Comparison of ENCODE assay signal across 8 cellular contexts in the genomic region with DNA sequence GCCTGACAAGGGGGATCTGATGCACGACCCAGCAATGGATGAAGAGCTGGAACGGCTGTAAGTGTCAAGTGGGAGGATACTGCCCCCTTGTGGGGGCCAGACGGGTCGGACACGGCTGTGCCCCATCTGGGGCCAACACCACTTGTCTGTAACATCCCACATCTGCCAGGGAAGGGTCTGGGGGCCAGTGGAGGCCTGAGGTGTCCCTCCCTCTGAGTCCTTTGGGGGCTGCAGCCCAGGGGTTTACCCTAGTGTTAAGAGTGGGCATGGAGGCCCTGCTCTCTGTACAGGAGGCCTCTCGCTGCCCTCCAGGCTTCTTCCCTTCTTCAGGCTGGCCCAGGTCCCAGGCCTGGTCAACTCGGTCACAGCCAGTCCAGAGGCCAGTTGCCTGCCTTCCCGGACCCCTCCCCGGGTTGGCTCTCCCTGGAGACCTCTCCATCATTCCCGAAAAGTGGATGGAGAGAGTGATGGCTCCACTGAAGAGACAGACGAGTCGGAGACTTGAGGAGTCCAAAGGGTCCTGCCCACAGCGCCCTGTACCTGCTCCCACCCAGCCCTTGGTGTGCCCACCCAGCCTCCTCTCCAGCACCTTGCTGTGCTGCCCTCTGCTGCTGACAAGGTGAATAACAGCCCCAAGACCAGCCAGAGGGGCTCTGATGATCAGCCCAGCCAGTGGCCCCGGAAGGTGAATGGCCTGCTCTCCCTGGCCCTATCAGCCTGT. TPM values are rescaled to one million over a fixed set of nuclear protein-coding genes. Genes with fewer than 3 reads are reported as not detected.
DNase-seq lines count a peak whose midpoint lies in the region; ATAC-seq, FAIRE-seq and TF ChIP-seq lines count a peak whose summit lies in the region.

No MANE protein-coding gene starts in this region.

- H3K4me3 ChIP-seq in HFF-Myc (replicated peaks; ENCODE audit: low read depth, low read length) (no peak overlapping the region), HepG2 (replicated peaks in 1 of 3; ENCODE audit: insufficient read depth in 1 of 3, low read depth in 2 of 3, low read length in 3 of 3) (no peak overlapping the region)

- in situ Hi-C loops in HepG2 (cut with HindIII; ENCODE audit: extremely low pct_ligation_motif_present, low pct_unique_long_range_greater_than_20kb) = loop anchor here (5.0 kb wide), 1 partner anchor 274 kb away; no protein-coding TSS in a partner anchor

- peaks cover 21% of the 10 kb centered on the region for H3K4me1 ChIP-seq in HepG2 (ENCODE audit: insufficient read depth, low read length)

- H3K79me2 ChIP-seq in HepG2 (ENCODE audit: insufficient read depth, low read length) = no peaks in the 10 kb centered on the region

- no peaks in the 10 kb centered on the region for H3K27me3 ChIP-seq in HepG2 (ENCODE audit: control insufficient read depth in 1 of 2, insufficient read depth in 2 of 2, low read length in 2 of 2)

- no peaks in the 10 kb centered on the region for H3K9me3 ChIP-seq in HepG2 (ENCODE audit: low read length)

- peak; percentile 81 for ATAC-seq in HepG2
- no peak for ATAC-seq in HG03378 (IDR thresholded peaks at IDR 0.05; ENCODE audit: unreplicated experiment)

- 30% methylated on average over 6 of the region's 14 CpGs for WGBS in HepG2 (ENCODE audit: low lambda C conversion rate)

- TF ChIP-seq RAD21 in HepG2 (CRISPR knock-in tag; IDR thresholded peaks at IDR 0.05) = peak; percentile 72

- H3K4me2 ChIP-seq in HepG2 (ENCODE audit: low read depth, low read length) = no peak overlapping the region

- intact Hi-C loops in HepG2 (cut with micrococcal nuclease; ENCODE audit: unreplicated experiment) = loop anchor here (1.0 kb wide), 1 partner anchor 272 kb away; no protein-coding TSS in a partner anchor

- DNase-seq in DMS53 treated with DMSO at 0.1 percent for 48 hours (lab: John Stamatoyannopoulos, UW; ENCODE audit: unreplicated experiment) = peak; percentile 14
- no peak for DNase-seq in HFF-Myc (ENCODE audit: extremely low read depth, low read depth)
- peak; percentile 31 for DNase-seq in NCI-H2171 (lab: John Stamatoyannopoulos, UW)
- DNase-seq in activated CD4-positive, alpha-beta T cell treated with anti-CD3 and anti-CD28 coated beads for 1 hour = peak; percentile 47
- DNase-seq in HepG2 (ENCODE audit: low spot score) = peak; percentile 63
- peak; percentile 20 for DNase-seq in stimulated activated CD8-positive, alpha-beta memory T cell treated with anti-CD3 and anti-CD28 coated beads, Interleukin-15, amount 100 ng/mL, for 1 hour (ENCODE audit: low read depth)

- peak; percentile 92 for TF ChIP-seq CTCF in HFF-Myc (IDR thresholded peaks at IDR 0.05; ENCODE audit: low read depth, low read length, missing control alignments)
- TF ChIP-seq CTCF in HepG2 (CRISPR knock-in tag; IDR thresholded peaks at IDR 0.05) = peak; percentile 81

- H3K27ac ChIP-seq in cingulate gyrus (ENCODE audit: low read depth, low read length) (peak overlapping the region; percentile 39), HepG2 (ENCODE audit: extremely low read length, insufficient read depth, low read length) (no peak overlapping the region)

- H3K36me3 ChIP-seq in HepG2 (replicated peaks in 1 of 2; ENCODE audit: control insufficient read depth in 1 of 2, insufficient read depth in 2 of 2, low read length in 2 of 2) = peaks cover 15 to 22% of the 10 kb centered on the region in 2 experiments; a peak in 4 of 5 replicates

- peak in 1 of 2 experiments; percentile 47; a peak in 2 of 4 replicates for TF ChIP-seq POLR2A in HepG2 (IDR thresholded peaks at IDR 0.05; ENCODE audit: insufficient read depth in 1 of 2, low read depth in 2 of 2, low read length in 2 of 2)

- H2AFZ ChIP-seq in HepG2 (ENCODE audit: low read length) = no peak overlapping the region

- POLR2A ChIA-PET in HepG2 (lab: Yijun Ruan, JAX) = interaction anchor here (0.6 to 0.9 kb wide), 2 partner anchors 244 to 281 kb away, joined by 3 read pairs; no protein-coding TSS in a partner anchor

- peaks cover 10% of the 10 kb centered on the region; the same call in 1 of the 2 replicates for H4K20me1 ChIP-seq in HepG2 (ENCODE audit: insufficient read depth, low read length)

- CTCF ChIA-PET in HepG2 (lab: Yijun Ruan, JAX; ENCODE audit: low intra/inter-chr PET ratio, low total read pairs) = interaction anchor here (1.1 to 5.3 kb wide), 4 partner anchors 98 to 272 kb away, joined by 3 to 52 read pairs (median 8); no protein-coding TSS in a partner anchor

- no peak overlapping the region for H3K9ac ChIP-seq in HepG2 (ENCODE audit: insufficient read depth, low read depth, low read length)

- BruUV-seq in HepG2 (replicated peaks; lab: Mats Ljungman, UMichigan) = no TSS peak

- TF ChIP-seq EP300 in HepG2 (IDR thresholded peaks at IDR 0.05; ENCODE audit: low read depth in 2 of 2, low read length in 2 of 2) (no peak), HepG2 (CRISPR knock-in tag; IDR thresholded peaks at IDR 0.05; ENCODE audit: borderline replicate concordance) (no peak)

- peak; percentile 50 for FAIRE-seq in HepG2 (lab: Jason Lieb, UNC)

RNA-seq across cellular contexts. Expression of a gene that starts 15.4 kb away (rescaled TPM):
- 67.9 and 75.3 TPM in 2 replicates for total RNA-seq in HepG2 (2016; rRNA removed; fragmentation: Illumina TruSeq; extraction: Trizol)
- total RNA-seq in HepG2 (2016; cell fraction: cytosol; rRNA removed; fragmentation: Illumina TruSeq; extraction: Trizol; ENCODE audit: low read depth) = 26.0 and 28.5 TPM in 2 replicates
- total RNA-seq in HepG2 (2016; cell fraction: insoluble cytoplasmic fraction; rRNA removed; fragmentation: Illumina TruSeq; extraction: Trizol) = 60.7 and 78.7 TPM in 2 replicates
- total RNA-seq in HepG2 (2016; cell fraction: membrane; rRNA removed; fragmentation: Illumina TruSeq; extraction: Trizol) = 25.6 and 29.2 TPM in 2 replicates
- 63.0 and 73.9 TPM in 2 replicates for total RNA-seq in HepG2 (2016; cell fraction: nucleus; rRNA removed; fragmentation: Illumina TruSeq; extraction: Trizol)
- polyA plus RNA-seq in HepG2 (2011; rRNA removed) = 32.3 and 40.5 TPM in 2 replicates
- polyA plus RNA-seq in HepG2 (2011; cell fraction: cytosol; rRNA removed) = 49.9 and 52.5 TPM in 2 replicates
- polyA plus RNA-seq in HepG2 (2011; cell fraction: nucleus; rRNA removed) = 135 and 137 TPM in 2 replicates
- 36.2 and 56.4 TPM in 2 replicates for polyA plus RNA-seq in HepG2 (2012)
- polyA plus RNA-seq in HepG2 (2016; cell fraction: cytosol; fragmentation: Illumina TruSeq; extraction: Trizol; ENCODE audit: low read depth) = 5.1 and 6.2 TPM in 2 replicates
- polyA plus RNA-seq in HepG2 (2016; cell fraction: insoluble cytoplasmic fraction; fragmentation: Illumina TruSeq; extraction: Trizol; ENCODE audit: low read depth) = 34.1 and 42.3 TPM in 2 replicates
- polyA plus RNA-seq in HepG2 (2016; cell fraction: membrane; fragmentation: Illumina TruSeq; extraction: Trizol; ENCODE audit: low read depth) = 10.4 and 11.9 TPM in 2 replicates
- polyA plus RNA-seq in HepG2 (2016; cell fraction: nucleus; fragmentation: Illumina TruSeq; extraction: Trizol; ENCODE audit: insufficient read depth, low read depth) = 93.3 and 105 TPM in 2 replicates
- 128 and 215 TPM in 2 replicates for polyA minus RNA-seq in HepG2 (2011; rRNA and poly(A)+ RNA removed; ENCODE audit: low replicate concordance)
- 18.9 and 27.2 TPM in 2 replicates for polyA minus RNA-seq in HepG2 (2011; cell fraction: cytosol; rRNA and poly(A)+ RNA removed)
- 108 and 119 TPM in 2 replicates for polyA minus RNA-seq in HepG2 (2011; cell fraction: nucleus; rRNA and poly(A)+ RNA removed)

RNA-seq across cellular contexts. Expression of a gene that starts 24.9 kb away (rescaled TPM):
- 86.4 and 93.3 TPM in 2 replicates for total RNA-seq in HepG2 (2016; rRNA removed; fragmentation: Illumina TruSeq; extraction: Trizol)
- total RNA-seq in HepG2 (2016; cell fraction: cytosol; rRNA removed; fragmentation: Illumina TruSeq; extraction: Trizol; ENCODE audit: low read depth) = 23.5 and 25.6 TPM in 2 replicates
- total RNA-seq in HepG2 (2016; cell fraction: insoluble cytoplasmic fraction; rRNA removed; fragmentation: Illumina TruSeq; extraction: Trizol) = 85.9 and 101 TPM in 2 replicates
- total RNA-seq in HepG2 (2016; cell fraction: membrane; rRNA removed; fragmentation: Illumina TruSeq; extraction: Trizol) = 44.9 and 52.0 TPM in 2 replicates
- total RNA-seq in HepG2 (2016; cell fraction: nucleus; rRNA removed; fragmentation: Illumina TruSeq; extraction: Trizol) = 48.3 and 58.6 TPM in 2 replicates
- polyA plus RNA-seq in HepG2 (2011; rRNA removed) = 47.9 and 56.8 TPM in 2 replicates
- polyA plus RNA-seq in HepG2 (2011; cell fraction: cytosol; rRNA removed) = 46.8 and 58.3 TPM in 2 replicates
- 69.7 and 70.5 TPM in 2 replicates for polyA plus RNA-seq in HepG2 (2011; cell fraction: nucleus; rRNA removed)
- 37.6 and 45.0 TPM in 2 replicates for polyA plus RNA-seq in HepG2 (2012)
- 19.9 and 22.2 TPM in 2 replicates for polyA plus RNA-seq in HepG2 (2016; cell fraction: cytosol; fragmentation: Illumina TruSeq; extraction: Trizol; ENCODE audit: low read depth)
- polyA plus RNA-seq in HepG2 (2016; cell fraction: insoluble cytoplasmic fraction; fragmentation: Illumina TruSeq; extraction: Trizol; ENCODE audit: low read depth) = 75.8 and 91.5 TPM in 2 replicates
- polyA plus RNA-seq in HepG2 (2016; cell fraction: membrane; fragmentation: Illumina TruSeq; extraction: Trizol; ENCODE audit: low read depth) = 36.6 and 40.8 TPM in 2 replicates
- polyA plus RNA-seq in HepG2 (2016; cell fraction: nucleus; fragmentation: Illumina TruSeq; extraction: Trizol; ENCODE audit: insufficient read depth, low read depth) = 92.3 and 96.2 TPM in 2 replicates
- polyA minus RNA-seq in HepG2 (2011; rRNA and poly(A)+ RNA removed; ENCODE audit: low replicate concordance) = 46.1 and 86.9 TPM in 2 replicates
- 31.6 and 35.2 TPM in 2 replicates for polyA minus RNA-seq in HepG2 (2011; cell fraction: cytosol; rRNA and poly(A)+ RNA removed)
- polyA minus RNA-seq in HepG2 (2011; cell fraction: nucleus; rRNA and poly(A)+ RNA removed) = 26.5 and 27.4 TPM in 2 replicates

RNA-seq across cellular contexts. Expression of a gene that starts 53.5 kb away (rescaled TPM):
- 83.4 and 88.1 TPM in 2 replicates for total RNA-seq in HepG2 (2016; rRNA removed; fragmentation: Illumina TruSeq; extraction: Trizol)
- total RNA-seq in HepG2 (2016; cell fraction: cytosol; rRNA removed; fragmentation: Illumina TruSeq; extraction: Trizol; ENCODE audit: low read depth) = 42.2 and 43.5 TPM in 2 replicates
- total RNA-seq in HepG2 (2016; cell fraction: insoluble cytoplasmic fraction; rRNA removed; fragmentation: Illumina TruSeq; extraction: Trizol) = 83.5 and 97.1 TPM in 2 replicates
- 57.3 and 60.8 TPM in 2 replicates for total RNA-seq in HepG2 (2016; cell fraction: membrane; rRNA removed; fragmentation: Illumina TruSeq; extraction: Trizol)
- total RNA-seq in HepG2 (2016; cell fraction: nucleus; rRNA removed; fragmentation: Illumina TruSeq; extraction: Trizol) = 58.4 and 60.1 TPM in 2 replicates
- polyA plus RNA-seq in HepG2 (2011; rRNA removed) = 66.8 and 71.4 TPM in 2 replicates
- polyA plus RNA-seq in HepG2 (2011; cell fraction: cytosol; rRNA removed) = 52.8 and 58.0 TPM in 2 replicates
- 181 and 193 TPM in 2 replicates for polyA plus RNA-seq in HepG2 (2011; cell fraction: nucleus; rRNA removed)
- 46.8 and 59.0 TPM in 2 replicates for polyA plus RNA-seq in HepG2 (2012)
- 33.5 and 35.4 TPM in 2 replicates for polyA plus RNA-seq in HepG2 (2016; cell fraction: cytosol; fragmentation: Illumina TruSeq; extraction: Trizol; ENCODE audit: low read depth)
- 91.3 and 93.6 TPM in 2 replicates for polyA plus RNA-seq in HepG2 (2016; cell fraction: insoluble cytoplasmic fraction; fragmentation: Illumina TruSeq; extraction: Trizol; ENCODE audit: low read depth)
- 43.2 and 43.8 TPM in 2 replicates for polyA plus RNA-seq in HepG2 (2016; cell fraction: membrane; fragmentation: Illumina TruSeq; extraction: Trizol; ENCODE audit: low read depth)
- polyA plus RNA-seq in HepG2 (2016; cell fraction: nucleus; fragmentation: Illumina TruSeq; extraction: Trizol; ENCODE audit: insufficient read depth, low read depth) = 125 and 136 TPM in 2 replicates
- polyA minus RNA-seq in HepG2 (2011; rRNA and poly(A)+ RNA removed; ENCODE audit: low replicate concordance) = 62.5 and 94.9 TPM in 2 replicates
- polyA minus RNA-seq in HepG2 (2011; cell fraction: cytosol; rRNA and poly(A)+ RNA removed) = 19.2 and 26.2 TPM in 2 replicates
- polyA minus RNA-seq in HepG2 (2011; cell fraction: nucleus; rRNA and poly(A)+ RNA removed) = 62.4 and 65.9 TPM in 2 replicates
